ENCODE assay signal across 2 cellular contexts in the genomic region with DNA sequence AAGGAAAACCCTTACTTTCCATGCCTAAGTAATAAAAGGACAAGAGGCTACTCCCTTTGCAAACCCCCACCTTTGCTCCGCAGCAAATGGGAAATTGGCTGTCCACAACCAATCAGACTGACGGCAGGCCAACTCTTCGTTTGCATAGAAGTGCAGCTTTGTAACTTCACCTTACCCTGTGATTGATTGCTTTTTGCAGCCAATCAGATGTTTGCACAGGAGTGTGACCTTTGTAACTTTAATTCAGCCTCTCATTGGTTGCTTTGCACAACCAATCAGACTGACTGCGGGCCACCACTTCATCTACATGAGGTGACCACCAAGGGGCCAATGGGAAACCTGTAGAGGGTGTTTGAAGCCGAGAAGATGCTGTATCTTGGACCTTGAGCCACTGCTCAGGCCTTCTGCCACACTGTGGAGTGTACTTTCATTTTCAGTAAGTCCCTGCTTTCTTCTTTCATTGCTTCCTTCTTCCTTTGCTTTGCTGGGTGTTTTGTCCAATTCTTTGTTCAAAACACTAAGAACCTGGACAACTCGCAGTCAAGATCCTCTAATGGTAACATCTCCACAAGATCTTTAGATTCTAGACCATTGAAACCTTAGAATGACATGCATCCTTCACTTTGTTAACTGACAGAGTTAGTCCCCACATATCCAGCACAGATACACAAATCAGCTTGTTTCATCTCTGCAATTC.
TF ChIP-seq lines count a peak whose summit lies in the region.

No MANE protein-coding gene starts in this region.

TF ChIP-seq in GM23338, 12 proteins besides CTCF, POLR2A, EP300 and RAD21 (continues in another document):
- TF ChIP-seq, protein P1, sequence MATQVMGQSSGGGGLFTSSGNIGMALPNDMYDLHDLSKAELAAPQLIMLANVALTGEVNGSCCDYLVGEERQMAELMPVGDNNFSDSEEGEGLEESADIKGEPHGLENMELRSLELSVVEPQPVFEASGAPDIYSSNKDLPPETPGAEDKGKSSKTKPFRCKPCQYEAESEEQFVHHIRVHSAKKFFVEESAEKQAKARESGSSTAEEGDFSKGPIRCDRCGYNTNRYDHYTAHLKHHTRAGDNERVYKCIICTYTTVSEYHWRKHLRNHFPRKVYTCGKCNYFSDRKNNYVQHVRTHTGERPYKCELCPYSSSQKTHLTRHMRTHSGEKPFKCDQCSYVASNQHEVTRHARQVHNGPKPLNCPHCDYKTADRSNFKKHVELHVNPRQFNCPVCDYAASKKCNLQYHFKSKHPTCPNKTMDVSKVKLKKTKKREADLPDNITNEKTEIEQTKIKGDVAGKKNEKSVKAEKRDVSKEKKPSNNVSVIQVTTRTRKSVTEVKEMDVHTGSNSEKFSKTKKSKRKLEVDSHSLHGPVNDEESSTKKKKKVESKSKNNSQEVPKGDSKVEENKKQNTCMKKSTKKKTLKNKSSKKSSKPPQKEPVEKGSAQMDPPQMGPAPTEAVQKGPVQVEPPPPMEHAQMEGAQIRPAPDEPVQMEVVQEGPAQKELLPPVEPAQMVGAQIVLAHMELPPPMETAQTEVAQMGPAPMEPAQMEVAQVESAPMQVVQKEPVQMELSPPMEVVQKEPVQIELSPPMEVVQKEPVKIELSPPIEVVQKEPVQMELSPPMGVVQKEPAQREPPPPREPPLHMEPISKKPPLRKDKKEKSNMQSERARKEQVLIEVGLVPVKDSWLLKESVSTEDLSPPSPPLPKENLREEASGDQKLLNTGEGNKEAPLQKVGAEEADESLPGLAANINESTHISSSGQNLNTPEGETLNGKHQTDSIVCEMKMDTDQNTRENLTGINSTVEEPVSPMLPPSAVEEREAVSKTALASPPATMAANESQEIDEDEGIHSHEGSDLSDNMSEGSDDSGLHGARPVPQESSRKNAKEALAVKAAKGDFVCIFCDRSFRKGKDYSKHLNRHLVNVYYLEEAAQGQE (IDR thresholded peaks at IDR 0.05; ENCODE audit: unreplicated experiment), result no peak
- TF ChIP-seq NANOG (IDR thresholded peaks at IDR 0.05; ENCODE audit: borderline replicate concordance) (no peak), STAT1 (IDR thresholded peaks at IDR 0.05; ENCODE audit: unreplicated experiment) (no peak), JUNB (IDR thresholded peaks at IDR 0.05; ENCODE audit: unreplicated experiment) (no peak), POLR2AphosphoS5 (IDR thresholded peaks at IDR 0.05; ENCODE audit: low read depth) (no peak), ZNF114 (CRISPR knock-in tag; IDR thresholded peaks at IDR 0.05) (no peak), EZH2 (IDR thresholded peaks at IDR 0.05; ENCODE audit: low read depth, unreplicated experiment) (no peak), CREB1 (CRISPR knock-in tag; IDR thresholded peaks at IDR 0.05; ENCODE audit: low read depth) (no peak), EZH2phosphoT487 (IDR thresholded peaks at IDR 0.05; ENCODE audit: unreplicated experiment) (no peak), ZNF331 (CRISPR knock-in tag; IDR thresholded peaks at IDR 0.05; ENCODE audit: low read depth) (no peak)
- TF ChIP-seq, protein P2, sequence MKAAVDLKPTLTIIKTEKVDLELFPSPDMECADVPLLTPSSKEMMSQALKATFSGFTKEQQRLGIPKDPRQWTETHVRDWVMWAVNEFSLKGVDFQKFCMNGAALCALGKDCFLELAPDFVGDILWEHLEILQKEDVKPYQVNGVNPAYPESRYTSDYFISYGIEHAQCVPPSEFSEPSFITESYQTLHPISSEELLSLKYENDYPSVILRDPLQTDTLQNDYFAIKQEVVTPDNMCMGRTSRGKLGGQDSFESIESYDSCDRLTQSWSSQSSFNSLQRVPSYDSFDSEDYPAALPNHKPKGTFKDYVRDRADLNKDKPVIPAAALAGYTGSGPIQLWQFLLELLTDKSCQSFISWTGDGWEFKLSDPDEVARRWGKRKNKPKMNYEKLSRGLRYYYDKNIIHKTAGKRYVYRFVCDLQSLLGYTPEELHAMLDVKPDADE (IDR thresholded peaks at IDR 0.05), result no peak

TF ChIP-seq in K562, 482 proteins besides CTCF, POLR2A, EP300 and RAD21:
- no peak for TF ChIP-seq NR2C2 (CRISPR knock-in tag; IDR thresholded peaks at IDR 0.05)
- TF ChIP-seq NR2C2 (tag; IDR thresholded peaks at IDR 0.05), result peak; percentile 87
- TF ChIP-seq POLR2H (tag; IDR thresholded peaks at IDR 0.05; ENCODE audit: low read depth), result peak; percentile 69
- peak; percentile 55 for TF ChIP-seq NR2C1 (IDR thresholded peaks at IDR 0.05)
- TF ChIP-seq NR2C1 (tag; IDR thresholded peaks at IDR 0.05), result peak; percentile 68; the same call in 1 of the 2 replicates
- peak in 1 of 2 experiments; percentile 30; a peak in 1 of 4 replicates for TF ChIP-seq FOXA3 (CRISPR knock-in tag; conservative IDR thresholded peaks at IDR 0.05 in 1 of 2, IDR thresholded peaks at IDR 0.05 in 1 of 2)
- no peak for TF ChIP-seq ATF1 (CRISPR knock-in tag; IDR thresholded peaks at IDR 0.05)
- peak; percentile 60 for TF ChIP-seq ATF1 (tag; IDR thresholded peaks at IDR 0.05)
- no peak for TF ChIP-seq SRF (CRISPR knock-in tag; IDR thresholded peaks at IDR 0.05)
- TF ChIP-seq ZBTB7A (IDR thresholded peaks at IDR 0.05; ENCODE audit: borderline replicate concordance, control insufficient read depth, low read depth, low read length), result no peak
- peak; percentile 91 for TF ChIP-seq ZNF584 (CRISPR knock-in tag; IDR thresholded peaks at IDR 0.05; ENCODE audit: low read depth)
- TF ChIP-seq HEY1 (CRISPR knock-in tag; IDR thresholded peaks at IDR 0.05; ENCODE audit: borderline replicate concordance), result no peak
- peak; percentile 17 for TF ChIP-seq FOS (IDR thresholded peaks at IDR 0.05; ENCODE audit: extremely low read depth, insufficient read length)
- TF ChIP-seq SIX5 (IDR thresholded peaks at IDR 0.05; ENCODE audit: borderline replicate concordance in 1 of 2, insufficient read depth in 1 of 2, low read depth in 1 of 2, low read length in 2 of 2), result no peak
- TF ChIP-seq NFE2L1 (tag; IDR thresholded peaks at IDR 0.05; ENCODE audit: borderline replicate concordance, low read depth), result no peak
- TF ChIP-seq, protein P3, sequence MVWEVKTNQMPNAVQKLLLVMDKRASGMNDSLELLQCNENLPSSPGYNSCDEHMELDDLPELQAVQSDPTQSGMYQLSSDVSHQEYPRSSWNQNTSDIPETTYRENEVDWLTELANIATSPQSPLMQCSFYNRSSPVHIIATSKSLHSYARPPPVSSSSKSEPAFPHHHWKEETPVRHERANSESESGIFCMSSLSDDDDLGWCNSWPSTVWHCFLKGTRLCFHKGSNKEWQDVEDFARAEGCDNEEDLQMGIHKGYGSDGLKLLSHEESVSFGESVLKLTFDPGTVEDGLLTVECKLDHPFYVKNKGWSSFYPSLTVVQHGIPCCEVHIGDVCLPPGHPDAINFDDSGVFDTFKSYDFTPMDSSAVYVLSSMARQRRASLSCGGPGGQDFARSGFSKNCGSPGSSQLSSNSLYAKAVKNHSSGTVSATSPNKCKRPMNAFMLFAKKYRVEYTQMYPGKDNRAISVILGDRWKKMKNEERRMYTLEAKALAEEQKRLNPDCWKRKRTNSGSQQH (CRISPR knock-in tag; IDR thresholded peaks at IDR 0.05), result no peak
- no peak for TF ChIP-seq PRMT5 (CRISPR knock-in tag; IDR thresholded peaks at IDR 0.05)
- peak; percentile 44; the same call in 1 of the 2 replicates for TF ChIP-seq CC2D1A (IDR thresholded peaks at IDR 0.05)
- peak; percentile 48; the same call in 1 of the 2 replicates for TF ChIP-seq L3MBTL2 (IDR thresholded peaks at IDR 0.05)
- TF ChIP-seq, protein P4, sequence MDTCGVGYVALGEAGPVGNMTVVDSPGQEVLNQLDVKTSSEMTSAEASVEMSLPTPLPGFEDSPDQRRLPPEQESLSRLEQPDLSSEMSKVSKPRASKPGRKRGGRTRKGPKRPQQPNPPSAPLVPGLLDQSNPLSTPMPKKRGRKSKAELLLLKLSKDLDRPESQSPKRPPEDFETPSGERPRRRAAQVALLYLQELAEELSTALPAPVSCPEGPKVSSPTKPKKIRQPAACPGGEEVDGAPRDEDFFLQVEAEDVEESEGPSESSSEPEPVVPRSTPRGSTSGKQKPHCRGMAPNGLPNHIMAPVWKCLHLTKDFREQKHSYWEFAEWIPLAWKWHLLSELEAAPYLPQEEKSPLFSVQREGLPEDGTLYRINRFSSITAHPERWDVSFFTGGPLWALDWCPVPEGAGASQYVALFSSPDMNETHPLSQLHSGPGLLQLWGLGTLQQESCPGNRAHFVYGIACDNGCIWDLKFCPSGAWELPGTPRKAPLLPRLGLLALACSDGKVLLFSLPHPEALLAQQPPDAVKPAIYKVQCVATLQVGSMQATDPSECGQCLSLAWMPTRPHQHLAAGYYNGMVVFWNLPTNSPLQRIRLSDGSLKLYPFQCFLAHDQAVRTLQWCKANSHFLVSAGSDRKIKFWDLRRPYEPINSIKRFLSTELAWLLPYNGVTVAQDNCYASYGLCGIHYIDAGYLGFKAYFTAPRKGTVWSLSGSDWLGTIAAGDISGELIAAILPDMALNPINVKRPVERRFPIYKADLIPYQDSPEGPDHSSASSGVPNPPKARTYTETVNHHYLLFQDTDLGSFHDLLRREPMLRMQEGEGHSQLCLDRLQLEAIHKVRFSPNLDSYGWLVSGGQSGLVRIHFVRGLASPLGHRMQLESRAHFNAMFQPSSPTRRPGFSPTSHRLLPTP (IDR thresholded peaks at IDR 0.05; ENCODE audit: borderline replicate concordance, extremely low read depth, insufficient read length), result no peak
- TF ChIP-seq SREBF1 (IDR thresholded peaks at IDR 0.05; ENCODE audit: borderline replicate concordance, low read depth, low read length), result peak; percentile 59; the same call in 1 of the 2 replicates
- TF ChIP-seq ZBTB17 (CRISPR knock-in tag; IDR thresholded peaks at IDR 0.05), result peak; percentile 84
- TF ChIP-seq, protein P5, sequence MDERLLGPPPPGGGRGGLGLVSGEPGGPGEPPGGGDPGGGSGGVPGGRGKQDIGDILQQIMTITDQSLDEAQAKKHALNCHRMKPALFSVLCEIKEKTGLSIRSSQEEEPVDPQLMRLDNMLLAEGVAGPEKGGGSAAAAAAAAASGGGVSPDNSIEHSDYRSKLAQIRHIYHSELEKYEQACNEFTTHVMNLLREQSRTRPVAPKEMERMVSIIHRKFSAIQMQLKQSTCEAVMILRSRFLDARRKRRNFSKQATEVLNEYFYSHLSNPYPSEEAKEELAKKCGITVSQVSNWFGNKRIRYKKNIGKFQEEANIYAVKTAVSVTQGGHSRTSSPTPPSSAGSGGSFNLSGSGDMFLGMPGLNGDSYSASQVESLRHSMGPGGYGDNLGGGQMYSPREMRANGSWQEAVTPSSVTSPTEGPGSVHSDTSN (CRISPR knock-in tag; IDR thresholded peaks at IDR 0.05; ENCODE audit: low read depth), result peak; percentile 70
- TF ChIP-seq, protein P5 (tag; conservative IDR thresholded peaks at IDR 0.05; ENCODE audit: low read depth), result peak; percentile 96
- TF ChIP-seq MAZ (CRISPR knock-in tag; conservative IDR thresholded peaks at IDR 0.05 in 1 of 2, IDR thresholded peaks at IDR 0.05 in 1 of 2), result 0 out of 4 replicates have a peak, but pooled peaks of 1 of the 2 experiments have one; percentile 11
- TF ChIP-seq, protein P6, sequence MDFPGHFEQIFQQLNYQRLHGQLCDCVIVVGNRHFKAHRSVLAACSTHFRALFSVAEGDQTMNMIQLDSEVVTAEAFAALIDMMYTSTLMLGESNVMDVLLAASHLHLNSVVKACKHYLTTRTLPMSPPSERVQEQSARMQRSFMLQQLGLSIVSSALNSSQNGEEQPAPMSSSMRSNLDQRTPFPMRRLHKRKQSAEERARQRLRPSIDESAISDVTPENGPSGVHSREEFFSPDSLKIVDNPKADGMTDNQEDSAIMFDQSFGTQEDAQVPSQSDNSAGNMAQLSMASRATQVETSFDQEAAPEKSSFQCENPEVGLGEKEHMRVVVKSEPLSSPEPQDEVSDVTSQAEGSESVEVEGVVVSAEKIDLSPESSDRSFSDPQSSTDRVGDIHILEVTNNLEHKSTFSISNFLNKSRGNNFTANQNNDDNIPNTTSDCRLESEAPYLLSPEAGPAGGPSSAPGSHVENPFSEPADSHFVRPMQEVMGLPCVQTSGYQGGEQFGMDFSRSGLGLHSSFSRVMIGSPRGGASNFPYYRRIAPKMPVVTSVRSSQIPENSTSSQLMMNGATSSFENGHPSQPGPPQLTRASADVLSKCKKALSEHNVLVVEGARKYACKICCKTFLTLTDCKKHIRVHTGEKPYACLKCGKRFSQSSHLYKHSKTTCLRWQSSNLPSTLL (IDR thresholded peaks at IDR 0.05), result 0 out of 2 replicates have a peak, but pooled peaks have one; percentile 21
- TF ChIP-seq, protein P7, sequence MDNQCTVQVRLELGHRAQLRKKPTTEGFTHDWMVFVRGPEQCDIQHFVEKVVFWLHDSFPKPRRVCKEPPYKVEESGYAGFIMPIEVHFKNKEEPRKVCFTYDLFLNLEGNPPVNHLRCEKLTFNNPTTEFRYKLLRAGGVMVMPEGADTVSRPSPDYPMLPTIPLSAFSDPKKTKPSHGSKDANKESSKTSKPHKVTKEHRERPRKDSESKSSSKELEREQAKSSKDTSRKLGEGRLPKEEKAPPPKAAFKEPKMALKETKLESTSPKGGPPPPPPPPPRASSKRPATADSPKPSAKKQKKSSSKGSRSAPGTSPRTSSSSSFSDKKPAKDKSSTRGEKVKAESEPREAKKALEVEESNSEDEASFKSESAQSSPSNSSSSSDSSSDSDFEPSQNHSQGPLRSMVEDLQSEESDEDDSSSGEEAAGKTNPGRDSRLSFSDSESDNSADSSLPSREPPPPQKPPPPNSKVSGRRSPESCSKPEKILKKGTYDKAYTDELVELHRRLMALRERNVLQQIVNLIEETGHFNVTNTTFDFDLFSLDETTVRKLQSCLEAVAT (IDR thresholded peaks at IDR 0.05), result peak in 1 of 2 experiments; percentile 73; a peak in 2 of 4 replicates
- TF ChIP-seq GTF2E2 (tag; IDR thresholded peaks at IDR 0.05), result no peak
- TF ChIP-seq GATAD2B (IDR thresholded peaks at IDR 0.05; ENCODE audit: borderline replicate concordance), result no peak
- TF ChIP-seq ZNF184 (CRISPR knock-in tag; IDR thresholded peaks at IDR 0.05), result no peak
- TF ChIP-seq NRF1 (conservative IDR thresholded peaks at IDR 0.05 in 1 of 2, IDR thresholded peaks at IDR 0.05 in 1 of 2), result peak; percentile 21 to 34; a peak in 2 of 4 replicates
- TF ChIP-seq MEIS2 (IDR thresholded peaks at IDR 0.05; ENCODE audit: partially characterized antibody), result peak; percentile 95
- no peak for TF ChIP-seq XRCC4 (IDR thresholded peaks at IDR 0.05; ENCODE audit: extremely low read depth, insufficient read depth, insufficient read length)
- TF ChIP-seq, protein P8, sequence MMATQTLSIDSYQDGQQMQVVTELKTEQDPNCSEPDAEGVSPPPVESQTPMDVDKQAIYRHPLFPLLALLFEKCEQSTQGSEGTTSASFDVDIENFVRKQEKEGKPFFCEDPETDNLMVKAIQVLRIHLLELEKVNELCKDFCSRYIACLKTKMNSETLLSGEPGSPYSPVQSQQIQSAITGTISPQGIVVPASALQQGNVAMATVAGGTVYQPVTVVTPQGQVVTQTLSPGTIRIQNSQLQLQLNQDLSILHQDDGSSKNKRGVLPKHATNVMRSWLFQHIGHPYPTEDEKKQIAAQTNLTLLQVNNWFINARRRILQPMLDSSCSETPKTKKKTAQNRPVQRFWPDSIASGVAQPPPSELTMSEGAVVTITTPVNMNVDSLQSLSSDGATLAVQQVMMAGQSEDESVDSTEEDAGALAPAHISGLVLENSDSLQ (IDR thresholded peaks at IDR 0.05), result peak; percentile 97
TF ChIP-seq in K562: peak in this region for 18.
